Comparison of ENCODE assay signal across 1 cellular context in genomic region chr7:36066021-36066664, GRCh38.
TF ChIP-seq lines count a peak whose summit lies in the region.

No MANE protein-coding gene starts in this region.

TF ChIP-seq in K562, 482 proteins besides CTCF, POLR2A, EP300 and RAD21:
- TF ChIP-seq NKRF (IDR thresholded peaks at IDR 0.05; ENCODE audit: borderline replicate concordance) (no peak), NFYB (IDR thresholded peaks at IDR 0.05; ENCODE audit: extremely low read depth, insufficient read length) (peak; percentile 0)
